21 cellular contexts compared by ENCODE assay signal in the genomic region with DNA sequence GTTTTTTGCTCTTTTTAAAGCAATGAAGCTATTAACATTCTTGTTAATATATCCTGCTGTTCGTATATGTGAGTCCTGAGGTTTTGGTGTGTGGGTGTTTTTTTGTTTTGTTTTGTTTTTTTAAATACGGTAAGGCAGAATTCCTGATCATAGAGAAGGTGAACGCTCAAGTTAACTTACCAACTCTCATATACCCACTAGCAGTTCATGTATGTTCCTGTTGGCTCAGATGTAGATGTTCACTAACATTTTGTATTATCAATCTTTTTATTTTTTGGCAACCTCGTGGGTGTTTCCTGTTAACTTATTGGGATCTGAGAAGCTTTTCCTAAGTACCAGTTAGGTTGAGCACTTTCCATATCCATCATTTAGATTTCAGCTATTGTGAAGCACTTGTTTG.
"Had no signal": no experiment of that assay in that cellular context is flagged by ENCODE, and none has a peak within 500 bp of the region (broad histone marks: within the 10 kb centered on the region; RNA-seq: fewer than 3 reads in every experiment).

No MANE protein-coding gene starts in this region.

- DNase-seq: activated CD4-positive, alpha-beta memory T cell treated with anti-CD3 and anti-CD28 coated beads, Interleukin-2, amount 10 ng/mL, durations not matched to agents 7 days and 5 days; activated CD4-positive, alpha-beta T cell treated with anti-CD3 and anti-CD28 coated beads for 36 hours; activated CD4-positive, alpha-beta T cell treated with anti-CD3 and anti-CD28 coated beads, Interleukin-2, amount 50 U/mL, for 1 hour; activated naive CD4-positive, alpha-beta T cell treated with anti-CD3 and anti-CD28 coated beads, Interleukin-2, amount 50 U/mL, for 16 hours; activated naive CD8-positive, alpha-beta T cell treated with anti-CD3 and anti-CD28 coated beads, Interleukin-2, amount 10 ng/mL, durations not matched to agents 7 days and 5 days; activated T-cell treated with anti-CD3 and anti-CD28 coated beads for 4 hours; adrenal gland; anterior cingulate cortex; cerebellar nuclear complex; Karpas-422; MM.1S; NCI-H1105; NCI-H1436 treated with DMSO at 0.1 percent for 48 hours; NCI-H187; NCI-H2081; NCI-H510A treated with DMSO at 0.1 percent for 48 hours; NCI-H69; PC-9; SHP77 treated with DMSO at 0.1 percent for 48 hours; T-helper 2 cell; T1000 had no signal

- H3K27ac ChIP-seq: adrenal gland, PC-9 had no signal

- H3K36me3 ChIP-seq: adrenal gland had no signal

- ATAC-seq: activated CD4-positive, alpha-beta T cell treated with anti-CD3 and anti-CD28 coated beads for 36 hours had no signal

- H3K9me3 Mint-ChIP-seq: activated naive CD8-positive, alpha-beta T cell treated with anti-CD3 and anti-CD28 coated beads, Interleukin-2, amount 10 ng/mL, durations not matched to agents 7 days and 5 days had no signal

- H3K27ac Mint-ChIP-seq: activated CD4-positive, alpha-beta memory T cell treated with anti-CD3 and anti-CD28 coated beads, Interleukin-2, amount 10 ng/mL, durations not matched to agents 7 days and 5 days; activated CD4-positive, alpha-beta T cell treated with anti-CD3 and anti-CD28 coated beads for 36 hours; activated naive CD8-positive, alpha-beta T cell treated with anti-CD3 and anti-CD28 coated beads, Interleukin-2, amount 10 ng/mL, durations not matched to agents 7 days and 5 days had no signal

- H3K27me3 ChIP-seq: adrenal gland had no signal

- H3K9me3 ChIP-seq: adrenal gland had no signal

- H3K4me3 ChIP-seq: adrenal gland, PC-9 had no signal

- H3K27me3 Mint-ChIP-seq: activated CD4-positive, alpha-beta memory T cell treated with anti-CD3 and anti-CD28 coated beads, Interleukin-2, amount 10 ng/mL, durations not matched to agents 7 days and 5 days; activated CD4-positive, alpha-beta T cell treated with anti-CD3 and anti-CD28 coated beads for 36 hours; activated naive CD8-positive, alpha-beta T cell treated with anti-CD3 and anti-CD28 coated beads, Interleukin-2, amount 10 ng/mL, durations not matched to agents 7 days and 5 days had no signal

- H2AFZ ChIP-seq: PC-9 had no signal

- H3K4me2 ChIP-seq: PC-9 had no signal

- H3K4me3 Mint-ChIP-seq: activated CD4-positive, alpha-beta memory T cell treated with anti-CD3 and anti-CD28 coated beads, Interleukin-2, amount 10 ng/mL, durations not matched to agents 7 days and 5 days; activated CD4-positive, alpha-beta T cell treated with anti-CD3 and anti-CD28 coated beads for 36 hours; activated naive CD8-positive, alpha-beta T cell treated with anti-CD3 and anti-CD28 coated beads, Interleukin-2, amount 10 ng/mL, durations not matched to agents 7 days and 5 days had no signal
